In genomic region chr5:128384068-128384467, GRCh38 we compare ENCODE assay signal across 16 cellular contexts.
A peak's percentile ranks its signal among the peaks of the same experiment; 100 is the strongest.
DNase-seq lines count a peak whose midpoint lies in the region; ATAC-seq and TF ChIP-seq lines count a peak whose summit lies in the region.
"Had no signal": no experiment of that assay in that cellular context is flagged by ENCODE, and none has a peak within 500 bp of the region (broad histone marks: within the 10 kb centered on the region; RNA-seq: fewer than 3 reads in every experiment).

No MANE protein-coding gene starts in this region.

- H3K4me3 ChIP-seq in breast epithelium (no peak overlapping the region), RWPE2 (ENCODE audit: severe bottlenecking) (no peak overlapping the region), epithelial cell of esophagus (ENCODE audit: low read length) (no peak overlapping the region), vagina (no peak overlapping the region)
- H3K4me3 ChIP-seq: A549, GM12878 had no signal

- H3K27me3 Mint-ChIP-seq in MCF 10A (ENCODE audit: insufficient read depth, unreplicated experiment) (no peaks in the 10 kb centered on the region), osteocyte (ENCODE audit: unreplicated experiment) (no peaks in the 10 kb centered on the region)
- H3K27me3 Mint-ChIP-seq: CD4-positive, alpha-beta T cell had no signal

- H3K4me1 Mint-ChIP-seq in MCF 10A (ENCODE audit: insufficient read depth, unreplicated experiment) (peaks cover 11% of the 10 kb centered on the region), osteocyte (ENCODE audit: unreplicated experiment) (peaks cover 54% of the 10 kb centered on the region)

- no TSS peak for BruUV-seq in MCF 10A (replicated peaks; lab: Mats Ljungman, UMichigan)

- H3K4me3 Mint-ChIP-seq in MCF 10A (ENCODE audit: unreplicated experiment): no peak overlapping the region
- no peak overlapping the region for H3K4me3 Mint-ChIP-seq in osteocyte (ENCODE audit: unreplicated experiment)
- H3K4me3 Mint-ChIP-seq: CD4-positive, alpha-beta T cell; H9 had no signal

- intact Hi-C loops in MCF 10A (cut with micrococcal nuclease) (no loop called here), breast epithelium (cut with DNase I; ENCODE audit: low total_unique reads) (no loop called here), vagina (cut with DNase I) (no loop called here)

- DNase-seq in MCF 10A (ENCODE audit: unreplicated experiment) (peak; percentile 16), breast epithelium (ENCODE audit: low spot score in 2 of 2) (no peak), RWPE2 (ENCODE audit: low spot score) (no peak), epithelial cell of esophagus (ENCODE audit: low read depth) (peak; percentile 51), osteocyte (ENCODE audit: extremely low spot score, unreplicated experiment) (no peak), KG1 (lab: John Stamatoyannopoulos, UW) (no peak), vagina (ENCODE audit: extremely low spot score in 2 of 2) (no peak)
- DNase-seq: AML-193; Caco-2; CD4-positive, alpha-beta T cell; H9 had no signal

- H3K9me3 Mint-ChIP-seq in MCF 10A (ENCODE audit: unreplicated experiment) (peaks cover 13% of the 10 kb centered on the region), osteocyte (ENCODE audit: unreplicated experiment) (peaks cover 16% of the 10 kb centered on the region)

- H3K36me3 ChIP-seq in breast epithelium: no peaks in the 10 kb centered on the region
- H3K36me3 ChIP-seq in RWPE2 (ENCODE audit: low read depth): peaks cover 54% of the 10 kb centered on the region
- H3K36me3 ChIP-seq in vagina: no peaks in the 10 kb centered on the region

- no peaks in the 10 kb centered on the region for H3K4me1 ChIP-seq in breast epithelium
- no peaks in the 10 kb centered on the region for H3K4me1 ChIP-seq in RWPE2 (ENCODE audit: insufficient read depth, poor library complexity, severe bottlenecking)
- no peaks in the 10 kb centered on the region for H3K4me1 ChIP-seq in vagina
- H3K4me1 ChIP-seq: A549, Caco-2 had no signal

- TF ChIP-seq CTCF in MCF 10A (IDR thresholded peaks at IDR 0.05; ENCODE audit: unreplicated experiment): no peak
- TF ChIP-seq CTCF in breast epithelium (IDR thresholded peaks at IDR 0.05): no peak
- TF ChIP-seq CTCF in RWPE2 (IDR thresholded peaks at IDR 0.05; ENCODE audit: poor library complexity, severe bottlenecking): no peak
- no peak for TF ChIP-seq CTCF in epithelial cell of esophagus (IDR thresholded peaks at IDR 0.05; ENCODE audit: insufficient read depth, low read depth, low read length, missing control alignments)
- TF ChIP-seq CTCF in osteocyte (IDR thresholded peaks at IDR 0.05): no peak
- no peak for TF ChIP-seq CTCF in vagina (IDR thresholded peaks at IDR 0.05)

- ATAC-seq in RWPE2 (ENCODE audit: low read depth): peak; percentile 58; the same call in 2 of the 3 replicates
- ATAC-seq in HG02970 (IDR thresholded peaks at IDR 0.05; ENCODE audit: low FRiP score, unreplicated experiment): no peak
- ATAC-seq: A549, GM12878 had no signal

- no peaks in the 10 kb centered on the region for H3K36me3 Mint-ChIP-seq in MCF 10A (ENCODE audit: insufficient read depth, unreplicated experiment)
- peaks cover 73% of the 10 kb centered on the region for H3K36me3 Mint-ChIP-seq in osteocyte (ENCODE audit: unreplicated experiment)

- H3K27me3 ChIP-seq in breast epithelium (no peaks in the 10 kb centered on the region), RWPE2 (ENCODE audit: insufficient read depth, poor library complexity, severe bottlenecking) (no peaks in the 10 kb centered on the region), vagina (no peaks in the 10 kb centered on the region)

- no peak overlapping the region for H3K27ac Mint-ChIP-seq in MCF 10A (ENCODE audit: low read depth, unreplicated experiment)
- peak overlapping the region; percentile 33 for H3K27ac Mint-ChIP-seq in osteocyte (ENCODE audit: unreplicated experiment)
- H3K27ac Mint-ChIP-seq: CD4-positive, alpha-beta T cell; H9 had no signal

- H3K9me3 ChIP-seq in breast epithelium (no peaks in the 10 kb centered on the region), RWPE2 (ENCODE audit: severe bottlenecking) (no peaks in the 10 kb centered on the region), vagina (no peaks in the 10 kb centered on the region)
- H3K9me3 ChIP-seq: A549, Caco-2 had no signal

- H3K27ac ChIP-seq in breast epithelium (no peak overlapping the region), RWPE2 (ENCODE audit: poor library complexity, severe bottlenecking) (no peak overlapping the region), vagina (no peak overlapping the region)
- H3K27ac ChIP-seq: 22Rv1, A549, C4-2B had no signal

- CTCF ChIA-PET in MCF 10A (lab: Yijun Ruan, JAX): interaction anchor here (1.4 kb wide), 1 partner anchor 22 kb away, joined by 6 read pairs; no protein-coding TSS in a partner anchor

- POLR2A ChIA-PET in MCF 10A (lab: Yijun Ruan, JAX): interaction anchor here (0.8 to 1.8 kb wide), 2 partner anchors 10 kb away, joined by 3 read pairs; no protein-coding TSS in a partner anchor

- TF ChIP-seq POLR2A in breast epithelium (IDR thresholded peaks at IDR 0.05) (no peak), vagina (IDR thresholded peaks at IDR 0.05) (no peak)

Comparison
In these comparisons a context has a peak if more than half of its experiments do, and no peak if none do; other contexts are left out.
1. DNase-seq: peak in MCF 10A (single experiment) and epithelial cell of esophagus (single experiment); none in breast epithelium (0 of 2), RWPE2 (single experiment), osteocyte (single experiment), KG1 (single experiment) and vagina (0 of 2).